20 cellular contexts compared by ENCODE assay signal in genomic region chr15:99118801-99119546, GRCh38. TPM values are rescaled to one million over a fixed set of nuclear protein-coding genes. Genes with fewer than 3 reads are reported as not detected.
DNase-seq lines count a peak whose midpoint lies in the region; ATAC-seq, FAIRE-seq and TF ChIP-seq lines count a peak whose summit lies in the region.
"Had no signal": no experiment of that assay in that cellular context is flagged by ENCODE, and none has a peak within 500 bp of the region (broad histone marks: within the 10 kb centered on the region; RNA-seq: fewer than 3 reads in every experiment).

No MANE protein-coding gene starts in this region.

- H3K9me3 Mint-ChIP-seq in activated CD8-positive, alpha-beta T cell treated with anti-CD3 and anti-CD28 coated beads for 36 hours: no peaks in the 10 kb centered on the region
- H3K9me3 Mint-ChIP-seq: CD8-positive, alpha-beta T cell had no signal

- ATAC-seq in RWPE2 (ENCODE audit: low read depth): no peak
- peak in 1 of 2 donors; percentile 17 for ATAC-seq in gastrocnemius medialis
- ATAC-seq in esophagus mucosa: no peak
- ATAC-seq in activated CD8-positive, alpha-beta T cell treated with anti-CD3 and anti-CD28 coated beads for 36 hours: no peak
- ATAC-seq: CD8-positive, alpha-beta T cell had no signal

- H3K27ac ChIP-seq in RWPE2 (ENCODE audit: poor library complexity, severe bottlenecking): no peak overlapping the region
- H3K27ac ChIP-seq in coronary artery: no peak overlapping the region
- H3K27ac ChIP-seq in kidney (ENCODE audit: low read depth in 2 of 2, low read length in 2 of 2): no peak overlapping the region
- H3K27ac ChIP-seq in gastrocnemius medialis: peak overlapping the region; percentile 88 to 97 (median 94)

- no peaks in the 10 kb centered on the region for H3K36me3 Mint-ChIP-seq in activated CD8-positive, alpha-beta T cell treated with anti-CD3 and anti-CD28 coated beads for 36 hours (ENCODE audit: low read depth)
- H3K36me3 Mint-ChIP-seq: CD8-positive, alpha-beta T cell had no signal

- FAIRE-seq in kidney (lab: Jason Lieb, UNC): no peak
- FAIRE-seq: D721Med, G401.6, GM12892 had no signal

- CTCF ChIA-PET in activated CD8-positive, alpha-beta T cell treated with anti-CD3 and anti-CD28 coated beads for 36 hours (lab: Charles Lee): interaction anchor here (1.0 kb wide), 1 partner anchor 14 kb away, joined by 3 read pairs; no protein-coding TSS in a partner anchor

- H3K4me3 ChIP-seq in RWPE2 (ENCODE audit: severe bottlenecking): no peak overlapping the region
- no peak overlapping the region for H3K4me3 ChIP-seq in coronary artery
- H3K4me3 ChIP-seq in kidney (ENCODE audit: low read length in 2 of 2): no peak overlapping the region
- no peak overlapping the region for H3K4me3 ChIP-seq in gastrocnemius medialis

- intact Hi-C loops in kidney (cut with DNase I): no loop called here
- intact Hi-C loops in gastrocnemius medialis (cut with DNase I; ENCODE audit: low total_unique reads): no loop called here
- intact Hi-C loops in activated CD8-positive, alpha-beta T cell treated with anti-CD3 and anti-CD28 coated beads for 36 hours (cut with micrococcal nuclease): no loop called here

- no peak for TF ChIP-seq POLR2A in gastrocnemius medialis (IDR thresholded peaks at IDR 0.05)

- H3K4me3 Mint-ChIP-seq in activated CD8-positive, alpha-beta T cell treated with anti-CD3 and anti-CD28 coated beads for 36 hours: no peak overlapping the region
- H3K4me3 Mint-ChIP-seq: CD8-positive, alpha-beta T cell had no signal

- H3K9ac ChIP-seq in kidney (ENCODE audit: low read length in 2 of 2): no peak overlapping the region

- H3K9me3 ChIP-seq in RWPE2 (ENCODE audit: severe bottlenecking) (no peaks in the 10 kb centered on the region), kidney (ENCODE audit: control insufficient read depth in 1 of 2, low read length in 2 of 2) (no peaks in the 10 kb centered on the region), gastrocnemius medialis (no peaks in the 10 kb centered on the region)
- H3K9me3 ChIP-seq: BE2C had no signal

- H3K36me3 ChIP-seq in RWPE2 (ENCODE audit: low read depth): no peaks in the 10 kb centered on the region
- no peaks in the 10 kb centered on the region for H3K36me3 ChIP-seq in kidney (ENCODE audit: control insufficient read depth in 1 of 2, insufficient read depth in 2 of 2, low read length in 2 of 2)
- H3K36me3 ChIP-seq in gastrocnemius medialis: no peaks in the 10 kb centered on the region

- POLR2A ChIA-PET in activated CD8-positive, alpha-beta T cell treated with anti-CD3 and anti-CD28 coated beads for 36 hours (lab: Charles Lee): interaction anchor here (0.6 kb wide), 1 partner anchor 1140 kb away, joined by 3 read pairs; no protein-coding TSS in a partner anchor

- no peaks in the 10 kb centered on the region for H3K4me1 Mint-ChIP-seq in activated CD8-positive, alpha-beta T cell treated with anti-CD3 and anti-CD28 coated beads for 36 hours (ENCODE audit: low read depth)

- H3K27me3 Mint-ChIP-seq in activated CD8-positive, alpha-beta T cell treated with anti-CD3 and anti-CD28 coated beads for 36 hours: no peaks in the 10 kb centered on the region

- TF ChIP-seq CTCF in RWPE2 (IDR thresholded peaks at IDR 0.05; ENCODE audit: poor library complexity, severe bottlenecking) (no peak), coronary artery (IDR thresholded peaks at IDR 0.05) (no peak), kidney (IDR thresholded peaks at IDR 0.05; ENCODE audit: borderline replicate concordance, extremely low read depth, insufficient read depth) (no peak), gastrocnemius medialis (IDR thresholded peaks at IDR 0.05 in 4 of 5, conservative IDR thresholded peaks at IDR 0.05 in 1 of 5) (no peak)
- no peak for TF ChIP-seq CTCF in activated CD8-positive, alpha-beta T cell treated with anti-CD3 and anti-CD28 coated beads for 36 hours (IDR thresholded peaks at IDR 0.05)

- peak; percentile 67 for DNase-seq in RWPE2 (ENCODE audit: low spot score)
- DNase-seq in coronary artery (ENCODE audit: low spot score): peak; percentile 57
- peak; percentile 60 for DNase-seq in kidney
- DNase-seq in gastrocnemius medialis: peak; percentile 73 to 89
- DNase-seq in NCI-H524 (lab: John Stamatoyannopoulos, UW): no peak
- no peak for DNase-seq in activated CD8-positive, alpha-beta T cell treated with anti-CD3 and anti-CD28 coated beads for 36 hours
- DNase-seq: BE2C; CD8-positive, alpha-beta T cell; DMS79 treated with DMSO at 0.1 percent for 48 hours; HCEC 1CT; Kasumi-1; MV-4-11; NCI-H1417 treated with DMSO at 0.1 percent for 48 hours; NCI-H2029; NCI-H226; SHP77 had no signal

- no peak overlapping the region for H3K27ac Mint-ChIP-seq in activated CD8-positive, alpha-beta T cell treated with anti-CD3 and anti-CD28 coated beads for 36 hours
- H3K27ac Mint-ChIP-seq: CD8-positive, alpha-beta T cell had no signal

- in situ Hi-C loops in gastrocnemius medialis (cut with MboI; ENCODE audit: low sequenced_read_pairs in 4 of 4): loop anchor here in 2 of 4 donors (25.0 kb wide), 1 partner anchor 618 kb away; the partner anchor contains the start of gene LYSMD4 (in 2 of the 2)

- H3K4me1 ChIP-seq in RWPE2 (ENCODE audit: insufficient read depth, poor library complexity, severe bottlenecking) (peaks cover 6% of the 10 kb centered on the region), kidney (ENCODE audit: control insufficient read depth in 1 of 2, insufficient read depth in 1 of 2, low read depth in 1 of 2, low read length in 2 of 2) (peaks cover under 1 to 9% of the 10 kb centered on the region in 2 donors), gastrocnemius medialis (peaks cover 82 to 95% of the 10 kb centered on the region in 2 donors)

- H3K27me3 ChIP-seq in RWPE2 (ENCODE audit: insufficient read depth, poor library complexity, severe bottlenecking) (no peaks in the 10 kb centered on the region), gastrocnemius medialis (no peaks in the 10 kb centered on the region)
- H3K27me3 ChIP-seq: BE2C had no signal

RNA-seq across cellular contexts. Expression of gene SYNM, which starts 14.1 kb away (rescaled TPM):
- total RNA-seq in kidney: 23.2 TPM
- polyA plus RNA-seq in kidney (ENCODE audit: insufficient read depth, low read depth, low replicate concordance): 4.5 TPM
- total RNA-seq in gastrocnemius medialis: 100 to 1,000 TPM; 200 to 308 (median 266) TPM
- 6.0 TPM for total RNA-seq in esophagus mucosa
- under 1 TPM; 0.63 to 0.69 TPM for total RNA-seq in activated CD8-positive, alpha-beta T cell treated with anti-CD3 and anti-CD28 coated beads for 36 hours

Comparison
In these comparisons a context has a peak if more than half of its experiments do, and no peak if none do; other contexts are left out.
1. DNase-seq: peak in RWPE2 (single experiment), coronary artery (single experiment), kidney (single experiment) and gastrocnemius medialis (2 of 2); none in NCI-H524 (0 of 2) and activated CD8-positive, alpha-beta T cell treated with anti-CD3 and anti-CD28 coated beads for 36 hours (single experiment).
2. H3K27ac ChIP-seq: peak in gastrocnemius medialis (4 of 4); none in RWPE2 (single experiment), coronary artery (0 of 2) and kidney (0 of 2).